ENCODE assay signal across 10 cellular contexts in the genomic region with DNA sequence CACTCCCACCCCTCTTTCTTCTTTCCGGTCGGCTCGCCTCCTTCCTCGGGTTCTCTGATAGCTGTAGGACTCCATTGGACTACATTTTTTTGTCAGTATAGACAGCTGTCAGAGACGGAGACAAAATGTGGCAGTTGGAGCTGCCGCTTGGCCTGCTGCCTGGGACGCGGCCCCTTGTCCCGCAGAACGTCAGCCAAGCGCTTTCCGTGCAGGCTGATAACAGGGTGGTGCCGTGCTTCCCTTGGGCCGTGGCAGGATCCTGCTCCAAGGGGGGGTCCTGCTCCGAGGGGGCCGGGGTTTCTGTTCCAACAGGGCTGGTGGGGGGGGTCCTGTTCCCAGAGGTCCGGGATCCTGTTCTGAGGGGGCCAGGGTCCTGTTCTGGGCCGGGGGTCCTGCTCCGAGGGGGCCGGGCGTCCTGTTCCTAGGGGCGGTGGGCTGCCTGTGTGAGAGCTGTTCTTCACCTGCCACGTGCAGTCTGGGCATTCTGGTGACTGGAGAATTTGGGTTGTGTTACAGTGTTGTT. TPM values are rescaled to one million over a fixed set of nuclear protein-coding genes. Genes with fewer than 3 reads are reported as not detected.
DNase-seq lines count a peak whose midpoint lies in the region; ATAC-seq and TF ChIP-seq lines count a peak whose summit lies in the region.
"Had no signal": no experiment of that assay in that cellular context is flagged by ENCODE, and none has a peak within 500 bp of the region (broad histone marks: within the 10 kb centered on the region; RNA-seq: fewer than 3 reads in every experiment).

No MANE protein-coding gene starts in this region.

- peak overlapping the region; percentile 82 for H3K27ac Mint-ChIP-seq in dendritic cell treated with granulocyte-macrophage colony-stimulating factor and Interleukin-4, amounts not matched to agents 40 ng/mL and 50 ng/mL, for 4 days
- peak overlapping the region; percentile 91 to 99 (median 97) for H3K27ac Mint-ChIP-seq in naive thymus-derived CD4-positive, alpha-beta T cell

- BruUV-seq in PC-9 (replicated peaks; lab: Mats Ljungman, UMichigan), result no TSS peak

- H3K36me3 ChIP-seq in ACC112 (ENCODE audit: insufficient read depth, low read length), result no peaks in the 10 kb centered on the region
- H3K36me3 ChIP-seq in PC-9 (ENCODE audit: low read depth), result no peaks in the 10 kb centered on the region
- peaks cover 0 to 28% (median 0%) of the 10 kb centered on the region in 3 experiments for H3K36me3 ChIP-seq in naive thymus-derived CD4-positive, alpha-beta T cell (ENCODE audit: control insufficient read depth in 2 of 3, insufficient read depth in 3 of 3, low read length in 3 of 3)

- peaks cover 86% of the 10 kb centered on the region for H4K20me1 ChIP-seq in PC-9 (ENCODE audit: insufficient read depth)

- TF ChIP-seq CTCF in PC-9 (conservative IDR thresholded peaks at IDR 0.05), result no peak

- no peak for ATAC-seq in naive thymus-derived CD4-positive, alpha-beta T cell
- ATAC-seq: Panc1 had no signal

- peaks cover 85% of the 10 kb centered on the region for H3K36me3 Mint-ChIP-seq in dendritic cell treated with granulocyte-macrophage colony-stimulating factor and Interleukin-4, amounts not matched to agents 40 ng/mL and 50 ng/mL, for 4 days (ENCODE audit: low read depth)
- H3K36me3 Mint-ChIP-seq in naive thymus-derived CD4-positive, alpha-beta T cell, result peaks cover 0 to 22% (median 7%) of the 10 kb centered on the region in 5 donors

- H3K4me2 ChIP-seq in PC-9, result peak overlapping the region; percentile 99

- POLR2A ChIA-PET in PC-9 (lab: Charles Lee; ENCODE audit: unreplicated experiment), result no interaction called here
- POLR2A ChIA-PET in naive thymus-derived CD4-positive, alpha-beta T cell (lab: Charles Lee), result interaction anchor here (0.7 to 10.1 kb wide), 15 partner anchors 9 to 617 kb away, joined by 3 to 244 read pairs (median 6); a partner anchor contains a TSS

- no peaks in the 10 kb centered on the region for H3K9me2 ChIP-seq in PC-9 (ENCODE audit: insufficient read depth)

- H3K27me3 ChIP-seq in ACC112 (ENCODE audit: insufficient read depth, low read length) (no peaks in the 10 kb centered on the region), PC-9 (ENCODE audit: insufficient read depth, low read depth) (no peaks in the 10 kb centered on the region)
- no peaks in the 10 kb centered on the region for H3K27me3 ChIP-seq in naive thymus-derived CD4-positive, alpha-beta T cell (ENCODE audit: control insufficient read depth in 2 of 2, insufficient read depth in 2 of 2, low read length in 2 of 2)

- peaks cover 29% of the 10 kb centered on the region for H3F3A ChIP-seq in PC-9 (ENCODE audit: insufficient read depth, low read depth)

- peaks cover 82% of the 10 kb centered on the region for H3K4me1 Mint-ChIP-seq in dendritic cell treated with granulocyte-macrophage colony-stimulating factor and Interleukin-4, amounts not matched to agents 40 ng/mL and 50 ng/mL, for 4 days (ENCODE audit: low read depth)
- H3K4me1 Mint-ChIP-seq in naive thymus-derived CD4-positive, alpha-beta T cell, result peaks cover 45 to 65% (median 54%) of the 10 kb centered on the region in 7 donors

- H3K27ac ChIP-seq in ACC112 (ENCODE audit: low read depth, low read length) (peak overlapping the region; percentile 73; the same call in 1 of the 2 replicates), PC-9 (no peak overlapping the region)
- H3K27ac ChIP-seq in naive thymus-derived CD4-positive, alpha-beta T cell (ENCODE audit: low read depth, low read length), result peak overlapping the region; percentile 78

- CTCF ChIA-PET in PC-9 (lab: Charles Lee), result interaction anchor here (0.8 kb wide), 1 partner anchor 57 kb away, joined by 4 read pairs; no protein-coding TSS in a partner anchor
- CTCF ChIA-PET in naive thymus-derived CD4-positive, alpha-beta T cell (lab: Charles Lee), result interaction anchor here (0.8 to 1.6 kb wide), 2 partner anchors 14 to 59 kb away, joined by 5 to 6 read pairs; no protein-coding TSS in a partner anchor

- H2AFZ ChIP-seq in ACC112 (ENCODE audit: low read length, unreplicated experiment) (no peak overlapping the region), PC-9 (no peak overlapping the region)

- H3K4me3 Mint-ChIP-seq in dendritic cell treated with granulocyte-macrophage colony-stimulating factor and Interleukin-4, amounts not matched to agents 40 ng/mL and 50 ng/mL, for 4 days, result peak overlapping the region; percentile 95
- peak overlapping the region; percentile 89 to 100 (median 95) for H3K4me3 Mint-ChIP-seq in naive thymus-derived CD4-positive, alpha-beta T cell

- no peaks in the 10 kb centered on the region for H3K27me3 Mint-ChIP-seq in dendritic cell treated with granulocyte-macrophage colony-stimulating factor and Interleukin-4, amounts not matched to agents 40 ng/mL and 50 ng/mL, for 4 days
- H3K27me3 Mint-ChIP-seq in naive thymus-derived CD4-positive, alpha-beta T cell, result no peaks in the 10 kb centered on the region

- H3K4me1 ChIP-seq in ACC112 (ENCODE audit: control insufficient read depth, insufficient read depth, low read length, unreplicated experiment), result peaks cover 43% of the 10 kb centered on the region
- peaks cover 52% of the 10 kb centered on the region for H3K4me1 ChIP-seq in PC-9 (replicated peaks; ENCODE audit: insufficient read depth)
- peaks cover 52 to 67% of the 10 kb centered on the region in 2 donors for H3K4me1 ChIP-seq in naive thymus-derived CD4-positive, alpha-beta T cell (ENCODE audit: control insufficient read depth in 2 of 2, insufficient read depth in 2 of 2, low read length in 2 of 2)

- intact Hi-C loops in PC-9 (cut with micrococcal nuclease; ENCODE audit: unreplicated experiment), result loop anchor here (5.0 kb wide), 1 partner anchor 36 kb away; no protein-coding TSS in a partner anchor
- intact Hi-C loops in dendritic cell treated with granulocyte-macrophage colony-stimulating factor and Interleukin-4, amounts not matched to agents 40 ng/mL and 50 ng/mL, for 4 days (cut with micrococcal nuclease), result loop anchor here (5.0 kb wide), 3 partner anchors 36 to 79 kb away; no protein-coding TSS in a partner anchor
- intact Hi-C loops in naive thymus-derived CD4-positive, alpha-beta T cell (cut with micrococcal nuclease), result loop anchor here (1.0 to 2.0 kb wide), 6 partner anchors 14 to 82 kb away; no protein-coding TSS in a partner anchor

- H3K4me3 ChIP-seq in ACC112 (ENCODE audit: low read depth, low read length), result peak overlapping the region; percentile 93
- H3K4me3 ChIP-seq in PC-9, result no peak overlapping the region; the same call in 1 of the 2 replicates
- peak overlapping the region; percentile 83 for H3K4me3 ChIP-seq in naive thymus-derived CD4-positive, alpha-beta T cell (ENCODE audit: low read length)

- DNase-seq in PC-9, result no peak
- peak in 1 of 9 donors; percentile 35 for DNase-seq in naive thymus-derived CD4-positive, alpha-beta T cell
- DNase-seq in RPMI8226, result no peak
- DNase-seq in nucleus accumbens (lab: John Stamatoyannopoulos, UW), result no peak
- DNase-seq in SKM-1 (lab: John Stamatoyannopoulos, UW; ENCODE audit: unreplicated experiment), result no peak
- no peak for DNase-seq in NCI-H524 (lab: John Stamatoyannopoulos, UW)
- DNase-seq: GDM1 had no signal

- H3K79me2 ChIP-seq in ACC112 (ENCODE audit: control insufficient read depth, insufficient read depth, low read length, unreplicated experiment), result peaks cover 88% of the 10 kb centered on the region
- peaks cover 93% of the 10 kb centered on the region for H3K79me2 ChIP-seq in PC-9 (ENCODE audit: low read depth)

- no peaks in the 10 kb centered on the region for H3K9me3 Mint-ChIP-seq in dendritic cell treated with granulocyte-macrophage colony-stimulating factor and Interleukin-4, amounts not matched to agents 40 ng/mL and 50 ng/mL, for 4 days
- peaks cover 0 to 15% (median 0%) of the 10 kb centered on the region in 11 donors for H3K9me3 Mint-ChIP-seq in naive thymus-derived CD4-positive, alpha-beta T cell

- no peaks in the 10 kb centered on the region for H3K9me3 ChIP-seq in PC-9 (ENCODE audit: insufficient read depth, low read depth)
- H3K9me3 ChIP-seq in naive thymus-derived CD4-positive, alpha-beta T cell (ENCODE audit: control insufficient read depth in 2 of 3, low read length in 3 of 3), result no peaks in the 10 kb centered on the region

RNA-seq across cellular contexts. Expression of a gene that starts 4.9 kb away (rescaled TPM):
- 36.2 and 39.1 TPM in 2 replicates for total RNA-seq in PC-9 (2021)
- total RNA-seq in naive thymus-derived CD4-positive, alpha-beta T cell, result 100 to 1,000 TPM in 2 of 5 experiments, 10 to 100 TPM in 3; 63.4 to 278 (median 97.9) TPM
- under 1 TPM; 0.61 to 0.92 TPM for polyA plus RNA-seq in naive thymus-derived CD4-positive, alpha-beta T cell

RNA-seq across cellular contexts. Expression of a gene that starts 38.4 kb away (rescaled TPM):
- 72.1 and 97.1 TPM in 2 replicates for total RNA-seq in PC-9 (2021)
- total RNA-seq in naive thymus-derived CD4-positive, alpha-beta T cell, result 10 to 100 TPM; 43.2 to 56.2 (median 48.8) TPM
- polyA plus RNA-seq in naive thymus-derived CD4-positive, alpha-beta T cell, result 10 to 100 TPM; 55.9 to 77.0 TPM
